Comparison of ENCODE assay signal across 8 cellular contexts in the genomic region with DNA sequence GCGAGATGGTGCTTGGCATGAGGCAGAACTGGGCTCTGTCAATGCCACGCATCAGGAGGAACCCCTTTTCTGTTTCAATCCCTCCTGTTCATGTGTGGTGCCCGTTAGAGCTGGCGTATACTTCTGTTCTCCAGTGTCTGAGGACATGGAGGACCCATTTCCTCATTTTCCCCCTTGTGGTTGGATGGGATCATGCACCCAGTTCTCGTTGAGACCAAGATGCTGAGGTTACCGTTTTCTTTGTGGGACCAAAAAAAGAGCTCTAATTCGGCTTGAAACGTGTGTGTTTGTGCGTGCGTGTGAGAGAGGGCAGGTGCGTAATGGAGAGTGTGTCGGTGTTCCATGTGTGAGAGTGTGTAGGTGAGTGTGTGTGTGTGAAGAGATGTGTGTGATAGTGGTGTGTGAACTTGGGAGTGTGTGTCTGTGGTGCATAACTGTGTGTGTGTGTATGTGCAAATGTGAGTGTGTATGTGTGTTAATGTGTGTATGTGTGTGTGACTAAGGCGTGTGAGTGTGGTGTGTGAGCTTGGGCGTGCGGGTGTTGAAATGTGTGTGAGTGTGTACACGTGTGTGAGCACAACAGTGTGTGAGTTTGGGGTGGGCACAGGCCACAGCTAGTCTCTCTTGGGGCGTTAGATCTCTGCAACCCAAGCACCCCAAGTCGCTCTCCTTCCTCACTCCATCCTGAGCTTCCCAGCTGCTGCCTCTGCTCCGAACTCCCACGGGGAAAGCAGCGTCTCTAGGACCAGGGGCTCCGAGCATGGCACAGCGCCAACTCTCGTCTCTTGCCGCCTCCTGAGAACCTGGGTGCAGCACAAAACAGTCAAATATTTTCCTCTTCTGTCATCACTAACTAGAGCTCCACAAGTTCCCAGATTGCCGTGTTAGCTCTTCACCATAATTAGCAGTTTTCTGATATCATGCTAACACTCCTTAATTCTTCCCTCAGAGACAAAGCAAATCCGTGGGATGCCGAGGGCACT.
DNase-seq lines count a peak whose midpoint lies in the region; ATAC-seq and TF ChIP-seq lines count a peak whose summit lies in the region.

No MANE protein-coding gene starts in this region.

- H3K4me3 ChIP-seq in heart right ventricle (no peak overlapping the region), psoas muscle (no peak overlapping the region)

- no peak for DNase-seq in heart right ventricle
- no peak for DNase-seq in Right ventricle myocardium inferior (ENCODE audit: missing footprints)
- peak; percentile 63 for DNase-seq in NCI-H345 treated with DMSO at 0.1 percent for 48 hours (lab: John Stamatoyannopoulos, UW; ENCODE audit: unreplicated experiment)
- DNase-seq in endothelial cell (ENCODE audit: low spot score): peak; percentile 49
- DNase-seq in psoas muscle: no peak
- no peak for DNase-seq in activated T-helper 1 cell treated with anti-CD3 and anti-CD28 coated beads, Interleukin-12 subunit alpha, Interleukin-12 subunit beta, Interleukin-2, Interleukin-4 antibody, amounts not matched to agents 30 ng/mL and 10 ng/mL and 1 ng/mL, durations not matched to agents 14 hours and 24 hours and 36 hours (ENCODE audit: low spot score)
- DNase-seq in NCI-H446 (lab: John Stamatoyannopoulos, UW): no peak

- ATAC-seq in heart right ventricle (no peak), Right ventricle myocardium inferior (no peak), psoas muscle (no peak)
- no peak for ATAC-seq in activated T-helper 17 cell treated with anti-CD3 and anti-CD28 coated beads, Interleukin-2, amount 50 U/mL, for 72 hours (replicated peaks)

- H3K4me1 ChIP-seq in heart right ventricle: peaks cover 0 to 12% (median 5%) of the 10 kb centered on the region in 9 donors
- H3K4me1 ChIP-seq in psoas muscle: no peaks in the 10 kb centered on the region

- H3K27me3 ChIP-seq in heart right ventricle (peaks cover 0 to 5% (median 0%) of the 10 kb centered on the region in 7 donors), psoas muscle (ENCODE audit: insufficient read depth in 3 of 3, low read length in 2 of 3) (no peaks in the 10 kb centered on the region)

- no peaks in the 10 kb centered on the region for H3K9me3 ChIP-seq in heart right ventricle
- H3K9me3 ChIP-seq in psoas muscle: no peaks in the 10 kb centered on the region

- peak in 8 of 9 donors; percentile 20 to 51 (median 36) for TF ChIP-seq CTCF in heart right ventricle (IDR thresholded peaks at IDR 0.05)
- peak; percentile 77 for TF ChIP-seq CTCF in endothelial cell (IDR thresholded peaks at IDR 0.05; ENCODE audit: unreplicated experiment)
- peak; percentile 18 for TF ChIP-seq CTCF in psoas muscle (IDR thresholded peaks at IDR 0.05)

- no peaks in the 10 kb centered on the region for H3K9me3 Mint-ChIP-seq in endothelial cell (ENCODE audit: unreplicated experiment)
- H3K9me3 Mint-ChIP-seq in activated T-helper 17 cell treated with anti-CD3 and anti-CD28 coated beads, Interleukin-2, amount 50 U/mL, for 72 hours: no peaks in the 10 kb centered on the region
- H3K9me3 Mint-ChIP-seq in activated T-helper 1 cell treated with anti-CD3 and anti-CD28 coated beads, Interleukin-12 subunit alpha, Interleukin-12 subunit beta, Interleukin-2, Interleukin-4 antibody, amounts not matched to agents 30 ng/mL and 10 ng/mL and 1 ng/mL, durations not matched to agents 14 hours and 24 hours and 36 hours: no peaks in the 10 kb centered on the region

- H3K36me3 Mint-ChIP-seq in endothelial cell (ENCODE audit: low read depth, unreplicated experiment): no peaks in the 10 kb centered on the region
- H3K36me3 Mint-ChIP-seq in activated T-helper 17 cell treated with anti-CD3 and anti-CD28 coated beads, Interleukin-2, amount 50 U/mL, for 72 hours (ENCODE audit: low read depth): no peaks in the 10 kb centered on the region
- H3K36me3 Mint-ChIP-seq in activated T-helper 1 cell treated with anti-CD3 and anti-CD28 coated beads, Interleukin-12 subunit alpha, Interleukin-12 subunit beta, Interleukin-2, Interleukin-4 antibody, amounts not matched to agents 30 ng/mL and 10 ng/mL and 1 ng/mL, durations not matched to agents 14 hours and 24 hours and 36 hours (ENCODE audit: low read depth): no peaks in the 10 kb centered on the region

- H3K36me3 ChIP-seq in heart right ventricle (no peaks in the 10 kb centered on the region), psoas muscle (ENCODE audit: insufficient read depth in 1 of 2, low read depth in 1 of 2) (no peaks in the 10 kb centered on the region)

- H3K27ac ChIP-seq in heart right ventricle (no peak overlapping the region), psoas muscle (no peak overlapping the region)

- whole genome bisulfite sequencing in heart right ventricle, 2 donors: 64 to 72% methylated on average over 28 of the region's 28 CpGs
- WGBS in psoas muscle, 3 donors: 62 to 72% (median 66%) methylated on average over 27 to 28 of the region's 28 CpGs

- no peak overlapping the region for H3K27ac Mint-ChIP-seq in endothelial cell (ENCODE audit: unreplicated experiment)
- no peak overlapping the region for H3K27ac Mint-ChIP-seq in activated T-helper 17 cell treated with anti-CD3 and anti-CD28 coated beads, Interleukin-2, amount 50 U/mL, for 72 hours
- no peak overlapping the region for H3K27ac Mint-ChIP-seq in activated T-helper 1 cell treated with anti-CD3 and anti-CD28 coated beads, Interleukin-12 subunit alpha, Interleukin-12 subunit beta, Interleukin-2, Interleukin-4 antibody, amounts not matched to agents 30 ng/mL and 10 ng/mL and 1 ng/mL, durations not matched to agents 14 hours and 24 hours and 36 hours

- H3K4me1 Mint-ChIP-seq in endothelial cell (ENCODE audit: unreplicated experiment): no peaks in the 10 kb centered on the region
- H3K4me1 Mint-ChIP-seq in activated T-helper 17 cell treated with anti-CD3 and anti-CD28 coated beads, Interleukin-2, amount 50 U/mL, for 72 hours: peaks cover 6% of the 10 kb centered on the region
- no peaks in the 10 kb centered on the region for H3K4me1 Mint-ChIP-seq in activated T-helper 1 cell treated with anti-CD3 and anti-CD28 coated beads, Interleukin-12 subunit alpha, Interleukin-12 subunit beta, Interleukin-2, Interleukin-4 antibody, amounts not matched to agents 30 ng/mL and 10 ng/mL and 1 ng/mL, durations not matched to agents 14 hours and 24 hours and 36 hours (ENCODE audit: low read depth)

- intact Hi-C loops in heart right ventricle (cut with DNase I) (loop anchor here in 6 of 10 donors (5.0 to 10.0 kb wide), 6 partner anchors 72 to 689 kb away; no protein-coding TSS in a partner anchor), Right ventricle myocardium inferior (cut with DNase I) (no loop called here), psoas muscle (cut with DNase I) (no loop called here)
- intact Hi-C loops in activated T-helper 1 cell treated with anti-CD3 and anti-CD28 coated beads, Interleukin-12 subunit alpha, Interleukin-12 subunit beta, Interleukin-2, Interleukin-4 antibody, amounts not matched to agents 30 ng/mL and 10 ng/mL and 1 ng/mL, durations not matched to agents 14 hours and 24 hours and 36 hours (cut with micrococcal nuclease): no loop called here

- no peak overlapping the region for H3K4me3 Mint-ChIP-seq in endothelial cell (ENCODE audit: unreplicated experiment)
- H3K4me3 Mint-ChIP-seq in activated T-helper 17 cell treated with anti-CD3 and anti-CD28 coated beads, Interleukin-2, amount 50 U/mL, for 72 hours: no peak overlapping the region
- H3K4me3 Mint-ChIP-seq in activated T-helper 1 cell treated with anti-CD3 and anti-CD28 coated beads, Interleukin-12 subunit alpha, Interleukin-12 subunit beta, Interleukin-2, Interleukin-4 antibody, amounts not matched to agents 30 ng/mL and 10 ng/mL and 1 ng/mL, durations not matched to agents 14 hours and 24 hours and 36 hours: no peak overlapping the region

- H3K27me3 Mint-ChIP-seq in endothelial cell (ENCODE audit: unreplicated experiment): no peaks in the 10 kb centered on the region
- H3K27me3 Mint-ChIP-seq in activated T-helper 17 cell treated with anti-CD3 and anti-CD28 coated beads, Interleukin-2, amount 50 U/mL, for 72 hours: peaks cover 16% of the 10 kb centered on the region
- H3K27me3 Mint-ChIP-seq in activated T-helper 1 cell treated with anti-CD3 and anti-CD28 coated beads, Interleukin-12 subunit alpha, Interleukin-12 subunit beta, Interleukin-2, Interleukin-4 antibody, amounts not matched to agents 30 ng/mL and 10 ng/mL and 1 ng/mL, durations not matched to agents 14 hours and 24 hours and 36 hours (ENCODE audit: insufficient read depth): peaks cover 11% of the 10 kb centered on the region

Comparison
In these comparisons a context has a peak if more than half of its experiments do, and no peak if none do; other contexts are left out.
1. intact Hi-C loops: an anchor here in heart right ventricle (5.0 to 10.0 kb wide); none called in Right ventricle myocardium inferior, psoas muscle and activated T-helper 1 cell treated with anti-CD3 and anti-CD28 coated beads, Interleukin-12 subunit alpha, Interleukin-12 subunit beta, Interleukin-2, Interleukin-4 antibody, amounts not matched to agents 30 ng/mL and 10 ng/mL and 1 ng/mL, durations not matched to agents 14 hours and 24 hours and 36 hours.
2. DNase-seq: peak in NCI-H345 treated with DMSO at 0.1 percent for 48 hours (single experiment) and endothelial cell (single experiment); none in heart right ventricle (0 of 2), Right ventricle myocardium inferior (single experiment), psoas muscle (0 of 2), activated T-helper 1 cell treated with anti-CD3 and anti-CD28 coated beads, Interleukin-12 subunit alpha, Interleukin-12 subunit beta, Interleukin-2, Interleukin-4 antibody, amounts not matched to agents 30 ng/mL and 10 ng/mL and 1 ng/mL, durations not matched to agents 14 hours and 24 hours and 36 hours (single experiment) and NCI-H446 (0 of 2).
3. CTCF ChIP-seq: peak in every context shown above with its lines; median percentile 77 in endothelial cell; 36 in heart right ventricle; 18 in psoas muscle.